30 cellular contexts compared by ENCODE assay signal in the genomic region with DNA sequence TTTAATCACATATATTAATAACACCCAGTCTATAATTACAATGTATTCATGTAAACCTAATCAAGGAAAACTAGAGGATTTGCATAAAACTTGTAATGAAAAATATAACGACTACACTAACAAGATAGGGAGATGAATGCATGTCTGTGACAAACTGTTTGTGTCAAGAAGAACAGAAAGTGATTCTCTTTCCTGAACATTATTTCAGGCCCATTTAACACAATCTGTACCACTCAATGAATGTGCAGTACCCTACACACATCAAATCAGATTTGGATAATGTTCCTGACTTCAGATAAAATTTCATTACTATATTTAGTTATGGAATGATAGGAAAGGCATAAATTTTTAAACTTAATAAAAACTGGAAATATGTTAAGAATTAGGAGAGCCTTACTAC.
"Had no signal": no experiment of that assay in that cellular context is flagged by ENCODE, and none has a peak within 500 bp of the region (broad histone marks: within the 10 kb centered on the region; RNA-seq: fewer than 3 reads in every experiment).

No MANE protein-coding gene starts in this region.

- DNase-seq: activated CD4-positive, alpha-beta memory T cell treated with anti-CD3 and anti-CD28 coated beads, Interleukin-2, amount 10 ng/mL, durations not matched to agents 7 days and 5 days; activated CD4-positive, alpha-beta T cell treated with anti-CD3 and anti-CD28 coated beads for 1 hour; activated CD4-positive, alpha-beta T cell treated with anti-CD3 and anti-CD28 coated beads for 48 hours; activated CD4-positive, CD25-positive, alpha-beta regulatory T cell; activated CD8-positive, alpha-beta memory T cell treated with anti-CD3 and anti-CD28 coated beads for 24 hours; activated CD8-positive, alpha-beta memory T cell treated with anti-CD3 and anti-CD28 coated beads, Interleukin-2, amount 10 ng/mL, durations not matched to agents 7 days and 5 days; activated CD8-positive, alpha-beta memory T cell treated with anti-CD3 and anti-CD28 coated beads, Interleukin-2, amount 50 U/mL, for 48 hours; activated effector memory CD4-positive, alpha-beta T cell treated with Interleukin-2 at 50 U/mL for 16 hours; activated naive CD4-positive, alpha-beta T cell treated with anti-CD3 and anti-CD28 coated beads, Interleukin-2, amount 10 ng/mL, durations not matched to agents 7 days and 5 days; activated naive CD8-positive, alpha-beta T cell treated with anti-CD3 and anti-CD28 coated beads, Interleukin-2, amount 50 U/mL, for 24 hours; activated T-cell treated with anti-CD3 and anti-CD28 coated beads, Interleukin-2, amount 50 U/mL, for 48 hours; anterior cingulate cortex; caudate nucleus; Kasumi-1; MM.1S; MV-4-11; NCI-H1092; NCI-H1436 treated with DMSO at 0.1 percent for 48 hours; NCI-H1694 treated with DMSO at 0.1 percent for 48 hours; NCI-H2029; NCI-H2227 treated with DMSO at 0.1 percent for 48 hours; NCI-H510A treated with DMSO at 0.1 percent for 48 hours; NCI-H526 treated with DMSO at 0.1 percent for 48 hours; PC-3; Peyer's patch; RPMI8226; SHP77 treated with DMSO at 0.1 percent for 48 hours; T1000; WERI-Rb-1 had no signal

- H3K27me3 ChIP-seq: Peyer's patch, SJSA1 had no signal

- ATAC-seq: activated CD8-positive, alpha-beta memory T cell treated with anti-CD3 and anti-CD28 coated beads, Interleukin-2, amount 10 ng/mL, durations not matched to agents 7 days and 5 days; activated naive CD8-positive, alpha-beta T cell treated with anti-CD3 and anti-CD28 coated beads, Interleukin-2, amount 50 U/mL, for 24 hours; PC-3 had no signal

- H3K4me3 ChIP-seq: Peyer's patch, SJSA1 had no signal

- H3K4me1 ChIP-seq: SJSA1 had no signal

- H3K9me3 ChIP-seq: Peyer's patch, SJSA1 had no signal

- H3K36me3 ChIP-seq: Peyer's patch, SJSA1, WERI-Rb-1 had no signal

- H3K27ac ChIP-seq: Peyer's patch, SJSA1, WERI-Rb-1 had no signal
